Comparison of ENCODE assay signal across 11 cellular contexts in genomic region chr6:156953125-156953477, GRCh38.
DNase-seq lines count a peak whose midpoint lies in the region; ATAC-seq, FAIRE-seq and TF ChIP-seq lines count a peak whose summit lies in the region.
"Had no signal": no experiment of that assay in that cellular context is flagged by ENCODE, and none has a peak within 500 bp of the region (broad histone marks: within the 10 kb centered on the region; RNA-seq: fewer than 3 reads in every experiment).

No MANE protein-coding gene starts in this region.

- H3K4me3 ChIP-seq in A549 (peak overlapping the region; percentile 40), HCT116 (replicated peaks in 1 of 2; ENCODE audit: low read depth in 1 of 2, low read length in 2 of 2) (no peak overlapping the region), astrocyte of the cerebellum (ENCODE audit: low read depth, low read length) (peak overlapping the region; percentile 11)
- H3K4me3 ChIP-seq: spleen, upper lobe of left lung had no signal

- no peak for TF ChIP-seq EP300 in A549 (IDR thresholded peaks at IDR 0.05)

- TF ChIP-seq POLR2A in A549 (IDR thresholded peaks at IDR 0.05; ENCODE audit: low read length) (no peak), HCT116 (IDR thresholded peaks at IDR 0.05; ENCODE audit: borderline replicate concordance, extremely low read depth, insufficient read depth, insufficient read length) (no peak), H54 (IDR thresholded peaks at IDR 0.05; ENCODE audit: low read depth, low read length) (no peak)

- no peaks in the 10 kb centered on the region for H3K36me3 ChIP-seq in HCT116 (ENCODE audit: control insufficient read depth in 1 of 2, insufficient read depth in 2 of 2, low read length in 2 of 2)
- H3K36me3 ChIP-seq: spleen, upper lobe of left lung had no signal

- H4K20me1 ChIP-seq in HCT116 (ENCODE audit: insufficient read depth): no peaks in the 10 kb centered on the region

- RAD21 ChIA-PET in HCT116 (lab: Charles Lee; ENCODE audit: low non-redundant PET in 1 of 2, low total read pairs in 2 of 2, uncharacterized antibody in 2 of 2, unreplicated experiment in 2 of 2): no interaction called here

- H2AFZ ChIP-seq in HCT116 (ENCODE audit: low read depth, low read length, poor library complexity, severe bottlenecking): no peak overlapping the region

- H3K79me2 ChIP-seq in HCT116 (ENCODE audit: insufficient read depth, low read length): peaks cover 30% of the 10 kb centered on the region

- no TSS peak for BruUV-seq in HCT116 (replicated peaks; lab: Mats Ljungman, UMichigan)

- H3K9me3 Mint-ChIP-seq in memory B cell: no peaks in the 10 kb centered on the region
- H3K9me3 Mint-ChIP-seq: activated naive CD4-positive, alpha-beta T cell treated with anti-CD3 and anti-CD28 coated beads, Interleukin-2, amount 10 ng/mL, durations not matched to agents 7 days and 5 days had no signal

- ATAC-seq in A549: peak; percentile 26 to 36; a peak in 4 of 6 replicates
- ATAC-seq in HCT116: no peak
- no peak for ATAC-seq in memory B cell (ENCODE audit: low read depth)
- no peak for ATAC-seq in HG03354 (IDR thresholded peaks at IDR 0.05; ENCODE audit: poor library complexity, severe bottlenecking, unreplicated experiment)

- POLR2A ChIA-PET in A549 (lab: Yijun Ruan, JAX) (interaction anchor here (0.6 to 0.9 kb wide), 2 partner anchors 69 to 390 kb away, joined by 3 to 5 read pairs; no protein-coding TSS in a partner anchor), HCT116 (lab: Charles Lee) (interaction anchor here (1.2 kb wide), 1 partner anchor 18 kb away, joined by 3 read pairs; no protein-coding TSS in a partner anchor), RWPE1 (lab: Yijun Ruan, JAX; ENCODE audit: low non-redundant PET) (no interaction called here)

- no peak overlapping the region for H3K4me3 Mint-ChIP-seq in memory B cell
- H3K4me3 Mint-ChIP-seq: activated naive CD4-positive, alpha-beta T cell treated with anti-CD3 and anti-CD28 coated beads, Interleukin-2, amount 10 ng/mL, durations not matched to agents 7 days and 5 days had no signal

- CTCF ChIA-PET in A549 (lab: Yijun Ruan, JAX) (interaction anchor here (1.1 to 2.4 kb wide), 2 partner anchors 20 to 68 kb away, joined by 3 to 8 read pairs; no protein-coding TSS in a partner anchor), HCT116 (lab: Charles Lee) (no interaction called here), RWPE1 (lab: Yijun Ruan, JAX) (interaction anchor here (0.5 to 0.9 kb wide), 4 partner anchors 29 to 954 kb away, joined by 3 to 8 read pairs (median 3); no protein-coding TSS in a partner anchor)

- no peak for DNase-seq in A549 (ENCODE audit: low read depth in 1 of 2, low spot score in 1 of 2)
- no peak for DNase-seq in HCT116 (ENCODE audit: low read depth, low spot score)
- DNase-seq in astrocyte of the cerebellum (ENCODE audit: low read depth): no peak
- DNase-seq in memory B cell (ENCODE audit: low spot score in 2 of 2): no peak
- DNase-seq in RWPE1 (ENCODE audit: low spot score): no peak
- DNase-seq in H54 (ENCODE audit: insufficient read length, low spot score): no peak
- no peak for DNase-seq in RKO (ENCODE audit: low spot score)
- DNase-seq: spleen, upper lobe of left lung had no signal

- no peaks in the 10 kb centered on the region for H3K9me2 ChIP-seq in HCT116 (ENCODE audit: insufficient read depth)

- H3K4me1 Mint-ChIP-seq in memory B cell: peaks cover 55% of the 10 kb centered on the region

- no peak overlapping the region for H3K9ac ChIP-seq in HCT116 (ENCODE audit: low read length)

- peak overlapping the region; percentile 98 for H3K4me2 ChIP-seq in A549
- H3K4me2 ChIP-seq in HCT116 (ENCODE audit: low read length): peak overlapping the region; percentile 12; the same call in 1 of the 2 replicates

- no peaks in the 10 kb centered on the region for H3K9me3 ChIP-seq in A549
- no peaks in the 10 kb centered on the region for H3K9me3 ChIP-seq in HCT116 (ENCODE audit: control insufficient read depth in 1 of 2, insufficient read depth in 1 of 2, low read depth in 1 of 2, low read length in 2 of 2)
- H3K9me3 ChIP-seq: spleen, upper lobe of left lung had no signal

- no peak for TF ChIP-seq RAD21 in A549 (conservative IDR thresholded peaks at IDR 0.05 in 1 of 2, IDR thresholded peaks at IDR 0.05 in 1 of 2)
- no peak for TF ChIP-seq RAD21 in HCT116 (IDR thresholded peaks at IDR 0.05; ENCODE audit: low read depth)

- FAIRE-seq in A549 (lab: Jason Lieb, UNC) (no peak), H54 (lab: Jason Lieb, UNC) (no peak)

- no peaks in the 10 kb centered on the region for H3K36me3 Mint-ChIP-seq in memory B cell

- no peaks in the 10 kb centered on the region for H3K27me3 Mint-ChIP-seq in memory B cell
- H3K27me3 Mint-ChIP-seq: activated naive CD4-positive, alpha-beta T cell treated with anti-CD3 and anti-CD28 coated beads, Interleukin-2, amount 10 ng/mL, durations not matched to agents 7 days and 5 days had no signal

- H3K27ac ChIP-seq in A549: peak overlapping the region; percentile 74 to 81
- no peak overlapping the region for H3K27ac ChIP-seq in HCT116 (ENCODE audit: low read depth, low read length)
- no peak overlapping the region for H3K27ac ChIP-seq in RWPE1
- H3K27ac ChIP-seq: upper lobe of left lung had no signal

- intact Hi-C loops in HCT116 (cut with micrococcal nuclease): no loop called here

- peak overlapping the region; percentile 20 for H3K27ac Mint-ChIP-seq in memory B cell
- H3K27ac Mint-ChIP-seq: activated naive CD4-positive, alpha-beta T cell treated with anti-CD3 and anti-CD28 coated beads, Interleukin-2, amount 10 ng/mL, durations not matched to agents 7 days and 5 days had no signal

- no peaks in the 10 kb centered on the region for H3K27me3 ChIP-seq in HCT116 (ENCODE audit: insufficient read depth, low read length)
- H3K27me3 ChIP-seq: spleen, upper lobe of left lung had no signal

- H3K4me1 ChIP-seq in A549: peaks cover 71% of the 10 kb centered on the region
- H3K4me1 ChIP-seq in HCT116 (ENCODE audit: control insufficient read depth in 1 of 2, insufficient read depth in 2 of 2, low read length in 2 of 2): peaks cover 28 to 32% of the 10 kb centered on the region in 2 experiments

- TF ChIP-seq CTCF in A549 (IDR thresholded peaks at IDR 0.05) (no peak), HCT116 (IDR thresholded peaks at IDR 0.05 in 2 of 3, conservative IDR thresholded peaks at IDR 0.05 in 1 of 3; ENCODE audit: borderline replicate concordance in 1 of 3, insufficient read depth in 1 of 3, low read depth in 2 of 3, low read length in 2 of 3) (no peak), astrocyte of the cerebellum (IDR thresholded peaks at IDR 0.05; ENCODE audit: low read depth, low read length, missing control alignments) (peak; percentile 4), RWPE1 (conservative IDR thresholded peaks at IDR 0.05; ENCODE audit: low read depth) (no peak)

- in situ Hi-C loops in astrocyte of the cerebellum (cut with HindIII; ENCODE audit: low sequenced_read_pairs): no loop called here

- WGBS in A549 (ENCODE audit: missing lambda C conversion rate): 34% methylated on average over 3 of the region's 3 CpGs

TF ChIP-seq in A549, 52 proteins besides CTCF, POLR2A, EP300 and RAD21 (continues in another document):
- TF ChIP-seq ZFP36 (IDR thresholded peaks at IDR 0.05; ENCODE audit: borderline replicate concordance, partially characterized antibody) (no peak), BHLHE40 (IDR thresholded peaks at IDR 0.05; ENCODE audit: low read depth, low read length) (no peak), PHF8 (IDR thresholded peaks at IDR 0.05; ENCODE audit: borderline replicate concordance, low read depth) (no peak), HOXB5 (CRISPR knock-in tag; IDR thresholded peaks at IDR 0.05) (no peak), EHF (CRISPR knock-in tag; IDR thresholded peaks at IDR 0.05) (no peak), CEBPB (IDR thresholded peaks at IDR 0.05) (no peak), RNF2 (IDR thresholded peaks at IDR 0.05; ENCODE audit: borderline replicate concordance, low read depth) (no peak), CHD4 (IDR thresholded peaks at IDR 0.05; ENCODE audit: borderline replicate concordance) (no peak), TFCP2L1 (CRISPR knock-in tag; IDR thresholded peaks at IDR 0.05) (no peak), GATA3 (IDR thresholded peaks at IDR 0.05; ENCODE audit: borderline replicate concordance) (no peak), HDAC2 (IDR thresholded peaks at IDR 0.05) (no peak), USF2 (IDR thresholded peaks at IDR 0.05) (no peak)

TF ChIP-seq in HCT116, 20 proteins besides CTCF, POLR2A, EP300 and RAD21 (continues in another document):
- TF ChIP-seq REST (IDR thresholded peaks at IDR 0.05; ENCODE audit: low read depth) (no peak), EZH2phosphoT487 (IDR thresholded peaks at IDR 0.05; ENCODE audit: borderline replicate concordance) (no peak), MAX (IDR thresholded peaks at IDR 0.05) (no peak), EGR1 (IDR thresholded peaks at IDR 0.05; ENCODE audit: low read depth) (no peak), SIN3A (IDR thresholded peaks at IDR 0.05; ENCODE audit: low read depth) (no peak), JUND (IDR thresholded peaks at IDR 0.05) (no peak), SRF (IDR thresholded peaks at IDR 0.05; ENCODE audit: low read depth) (no peak), POLR2AphosphoS5 (IDR thresholded peaks at IDR 0.05; ENCODE audit: low read depth, low read length) (no peak)

Comparison
In these comparisons a context has a peak if more than half of its experiments do, and no peak if none do; other contexts are left out.
1. ATAC-seq: peak in A549 (2 of 2); none in HCT116 (single experiment), memory B cell (single experiment) and HG03354 (single experiment).
2. H3K27ac ChIP-seq: peak in A549 (2 of 2); none in HCT116 (single experiment) and RWPE1 (single experiment).
3. H3K4me3 ChIP-seq: peak in A549 (single experiment) and astrocyte of the cerebellum (single experiment); none in HCT116 (0 of 2).